ENCODE assay signal across 8 cellular contexts in genomic region chr3:134406331-134407246, GRCh38.
DNase-seq lines count a peak whose midpoint lies in the region; ATAC-seq and TF ChIP-seq lines count a peak whose summit lies in the region.

No MANE protein-coding gene starts in this region.

- peaks cover 34% of the 10 kb centered on the region for H3K4me1 ChIP-seq in neuron (ENCODE audit: insufficient read depth, low read length)

- no peak for ATAC-seq in HG02763 (IDR thresholded peaks at IDR 0.05; ENCODE audit: unreplicated experiment)
- no peak for ATAC-seq in HG03280 (IDR thresholded peaks at IDR 0.05; ENCODE audit: unreplicated experiment)
- ATAC-seq in HG02938 (IDR thresholded peaks at IDR 0.05; ENCODE audit: unreplicated experiment): no peak

- H3K36me3 ChIP-seq in neuron (ENCODE audit: insufficient read depth, low read length): no peaks in the 10 kb centered on the region

- DNase-seq in ELF-1 (ENCODE audit: low read depth, low spot score) (peak; percentile 90), NCI-H82 (lab: John Stamatoyannopoulos, UW) (peak; percentile 98), foreskin fibroblast (peak in 1 of 2 donors; percentile 47), SKM-1 treated with dmso at 0.1 percent for 144 hours (lab: John Stamatoyannopoulos, UW; ENCODE audit: unreplicated experiment) (no peak)

- H3K27me3 ChIP-seq in neuron (ENCODE audit: insufficient read depth, low read length): peaks cover 23% of the 10 kb centered on the region

- H3K9me3 ChIP-seq in neuron (ENCODE audit: low read length): peaks cover 2% of the 10 kb centered on the region

- H3K4me3 ChIP-seq in foreskin fibroblast (ENCODE audit: low read depth in 1 of 2, low read length in 2 of 2) (peak overlapping the region; percentile 37 to 42), neuron (ENCODE audit: low read length) (peak overlapping the region; percentile 46)

- peak overlapping the region; percentile 68 for H2AFZ ChIP-seq in neuron (ENCODE audit: low read depth, low read length)

- no peak for TF ChIP-seq CTCF in foreskin fibroblast (IDR thresholded peaks at IDR 0.05; ENCODE audit: low read depth, low read length)
